ENCODE assay signal across 14 cellular contexts in genomic region chr10:101131962-101132635, GRCh38. TPM values are rescaled to one million over a fixed set of nuclear protein-coding genes. Genes with fewer than 3 reads are reported as not detected.
A peak's percentile ranks its signal among the peaks of the same experiment; 100 is the strongest.
DNase-seq lines count a peak whose midpoint lies in the region; ATAC-seq, FAIRE-seq and TF ChIP-seq lines count a peak whose summit lies in the region.
"Had no signal": no experiment of that assay in that cellular context is flagged by ENCODE, and none has a peak within 500 bp of the region (broad histone marks: within the 10 kb centered on the region; RNA-seq: fewer than 3 reads in every experiment).

No MANE protein-coding gene starts in this region.

- peaks cover 25% of the 10 kb centered on the region for H3K4me1 ChIP-seq in HepG2 (ENCODE audit: insufficient read depth, low read length)

- FAIRE-seq in HepG2 (lab: Jason Lieb, UNC), result no peak

- peaks cover 28% of the 10 kb centered on the region for H3K4me1 Mint-ChIP-seq in activated naive CD4-positive, alpha-beta T cell treated with anti-CD3 and anti-CD28 coated beads, Interleukin-2, amount 50 U/mL, for 24 hours
- peaks cover 40% of the 10 kb centered on the region for H3K4me1 Mint-ChIP-seq in activated B cell treated with CpG ODN at 0.5 μM for 24 hours

- in situ Hi-C loops in HepG2 (cut with HindIII; ENCODE audit: extremely low pct_ligation_motif_present, low pct_unique_long_range_greater_than_20kb), result no loop called here

- H3K9ac ChIP-seq in HepG2 (ENCODE audit: insufficient read depth, low read depth, low read length), result no peak overlapping the region
- H3K9ac ChIP-seq: BLaER1 had no signal

- BruUV-seq in HepG2 (replicated peaks; lab: Mats Ljungman, UMichigan), result no TSS peak

- H3K4me2 ChIP-seq in HepG2 (ENCODE audit: low read depth, low read length), result peak overlapping the region; percentile 68

- TF ChIP-seq POLR2A in HepG2 (IDR thresholded peaks at IDR 0.05; ENCODE audit: insufficient read depth in 1 of 2, low read depth in 2 of 2, low read length in 2 of 2), result no peak

- POLR2A ChIA-PET in activated B cell treated with CpG ODN at 0.5 μM for 24 hours (lab: Charles Lee) (interaction anchor here (0.6 kb wide), 2 partner anchors 39 to 40 kb away, joined by 3 to 5 read pairs; no protein-coding TSS in a partner anchor), HepG2 (lab: Yijun Ruan, JAX) (interaction anchor here (1.6 kb wide), 1 partner anchor 10 kb away, joined by 3 read pairs; no protein-coding TSS in a partner anchor)

- TF ChIP-seq EP300 in HepG2 (IDR thresholded peaks at IDR 0.05; ENCODE audit: low read depth in 2 of 2, low read length in 2 of 2) (no peak), HepG2 (CRISPR knock-in tag; IDR thresholded peaks at IDR 0.05; ENCODE audit: borderline replicate concordance) (no peak)

- H3K9me3 ChIP-seq in HepG2 (ENCODE audit: low read length), result no peaks in the 10 kb centered on the region
- H3K9me3 ChIP-seq: gastroesophageal sphincter, sigmoid colon, uterus had no signal

- H3K36me3 Mint-ChIP-seq in activated naive CD4-positive, alpha-beta T cell treated with anti-CD3 and anti-CD28 coated beads, Interleukin-2, amount 50 U/mL, for 24 hours, result peaks cover 2% of the 10 kb centered on the region
- H3K36me3 Mint-ChIP-seq in activated B cell treated with CpG ODN at 0.5 μM for 24 hours (ENCODE audit: low read depth), result no peaks in the 10 kb centered on the region

- no peak overlapping the region for H2AFZ ChIP-seq in HepG2 (ENCODE audit: low read length)

- WGBS in HepG2 (ENCODE audit: low lambda C conversion rate), result 8% methylated on average over 5 of the region's 39 CpGs

- intact Hi-C loops in activated B cell treated with CpG ODN at 0.5 μM for 24 hours (cut with micrococcal nuclease) (loop anchor here (5.0 to 10.0 kb wide), 2 partner anchors 390 to 1597 kb away; partner anchors contain the start of gene NKX2-3), HepG2 (cut with micrococcal nuclease; ENCODE audit: unreplicated experiment) (no loop called here)

- ATAC-seq in activated B cell treated with CpG ODN at 0.5 μM for 24 hours (ENCODE audit: low read depth) (no peak), HepG2 (peak; percentile 28)
- peak; percentile 17 for ATAC-seq in stimulated activated naive CD8-positive, alpha-beta T cell treated with anti-CD3 and anti-CD28 coated beads, Interleukin-15, Interleukin-2, amounts not matched to agents 100 U/mL and 50 U/mL, for 24 hours

- DNase-seq in activated naive CD4-positive, alpha-beta T cell (lab: John Stamatoyannopoulos, UW), result no peak
- DNase-seq in activated B cell treated with CpG ODN at 0.5 μM for 24 hours (peak; percentile 26), HepG2 (ENCODE audit: low spot score) (no peak), OCI-M1 (lab: John Stamatoyannopoulos, UW) (no peak), middle frontal gyrus (ENCODE audit: extremely low spot score, low spot score) (no peak), NCI-H748 treated with DMSO at 0.1 percent for 48 hours (lab: John Stamatoyannopoulos, UW) (no peak)
- DNase-seq in stimulated activated naive CD8-positive, alpha-beta T cell treated with anti-CD3 and anti-CD28 coated beads, Interleukin-15, Interleukin-2, amounts not matched to agents 100 U/mL and 50 U/mL, for 24 hours, result no peak
- DNase-seq: activated effector memory CD4-positive, alpha-beta T cell treated with anti-CD3 and anti-CD28 coated beads, Interleukin-2, amount 50 U/mL, for 16 hours; uterus had no signal

- CTCF ChIA-PET in activated B cell treated with CpG ODN at 0.5 μM for 24 hours (lab: Charles Lee), result interaction anchor here (1.2 to 2.5 kb wide), 2 partner anchors 10 to 82 kb away, joined by 3 to 11 read pairs; no protein-coding TSS in a partner anchor
- CTCF ChIA-PET in HepG2 (lab: Yijun Ruan, JAX; ENCODE audit: low intra/inter-chr PET ratio, low total read pairs), result no interaction called here

- TF ChIP-seq CTCF in activated B cell treated with CpG ODN at 0.5 μM for 24 hours (IDR thresholded peaks at IDR 0.05), result no peak
- no peak for TF ChIP-seq CTCF in HepG2 (CRISPR knock-in tag; IDR thresholded peaks at IDR 0.05)

- no peaks in the 10 kb centered on the region for H3K9me3 Mint-ChIP-seq in activated naive CD4-positive, alpha-beta T cell treated with anti-CD3 and anti-CD28 coated beads, Interleukin-2, amount 50 U/mL, for 24 hours
- no peaks in the 10 kb centered on the region for H3K9me3 Mint-ChIP-seq in activated B cell treated with CpG ODN at 0.5 μM for 24 hours

- no peak overlapping the region for H3K27ac Mint-ChIP-seq in activated naive CD4-positive, alpha-beta T cell treated with anti-CD3 and anti-CD28 coated beads, Interleukin-2, amount 50 U/mL, for 24 hours
- no peak overlapping the region for H3K27ac Mint-ChIP-seq in activated B cell treated with CpG ODN at 0.5 μM for 24 hours

- H4K20me1 ChIP-seq in HepG2 (ENCODE audit: insufficient read depth, low read length), result no peaks in the 10 kb centered on the region

- no peak overlapping the region for H3K27ac ChIP-seq in HepG2 (ENCODE audit: extremely low read length, insufficient read depth, low read length)
- H3K27ac ChIP-seq: BLaER1, gastroesophageal sphincter, sigmoid colon, uterus had no signal

- H3K27me3 Mint-ChIP-seq in activated naive CD4-positive, alpha-beta T cell treated with anti-CD3 and anti-CD28 coated beads, Interleukin-2, amount 50 U/mL, for 24 hours, result peaks cover 58% of the 10 kb centered on the region
- H3K27me3 Mint-ChIP-seq in activated B cell treated with CpG ODN at 0.5 μM for 24 hours, result peaks cover 67% of the 10 kb centered on the region

- peak overlapping the region in 2 of 3 experiments; percentile 47 to 68; a peak in 1 of 6 replicates for H3K4me3 ChIP-seq in HepG2 (replicated peaks in 1 of 3; ENCODE audit: insufficient read depth in 1 of 3, low read depth in 2 of 3, low read length in 3 of 3)
- H3K4me3 ChIP-seq: BLaER1 had no signal

- no peak for TF ChIP-seq RAD21 in HepG2 (CRISPR knock-in tag; IDR thresholded peaks at IDR 0.05)

- H3K79me2 ChIP-seq in HepG2 (ENCODE audit: insufficient read depth, low read length), result no peaks in the 10 kb centered on the region

- no peaks in the 10 kb centered on the region for H3K36me3 ChIP-seq in HepG2 (replicated peaks in 1 of 2; ENCODE audit: control insufficient read depth in 1 of 2, insufficient read depth in 2 of 2, low read length in 2 of 2)
- H3K36me3 ChIP-seq: BLaER1, gastroesophageal sphincter, sigmoid colon, uterus had no signal

- H3K4me3 Mint-ChIP-seq in activated naive CD4-positive, alpha-beta T cell treated with anti-CD3 and anti-CD28 coated beads, Interleukin-2, amount 50 U/mL, for 24 hours, result peak overlapping the region; percentile 73
- H3K4me3 Mint-ChIP-seq in activated B cell treated with CpG ODN at 0.5 μM for 24 hours, result peak overlapping the region; percentile 12

- peaks cover 19 to 63% of the 10 kb centered on the region in 2 experiments for H3K27me3 ChIP-seq in HepG2 (ENCODE audit: control insufficient read depth in 1 of 2, insufficient read depth in 2 of 2, low read length in 2 of 2)

TF ChIP-seq in HepG2, 621 proteins besides CTCF, POLR2A, EP300 and RAD21 (continues in another document):
- no peak for TF ChIP-seq PHF21A (CRISPR knock-in tag; IDR thresholded peaks at IDR 0.05)
- TF ChIP-seq EZH2 (conservative IDR thresholded peaks at IDR 0.05; ENCODE audit: low read depth, low read length), result peak; percentile 68
- TF ChIP-seq HNF1B (CRISPR knock-in tag; IDR thresholded peaks at IDR 0.05), result no peak
- TF ChIP-seq NFE2L2 (IDR thresholded peaks at IDR 0.05; ENCODE audit: low read length), result no peak
- TF ChIP-seq SRF (IDR thresholded peaks at IDR 0.05; ENCODE audit: low read depth, low read length), result no peak

RNA-seq across cellular contexts. Expression of gene TLX1, which starts 1.0 kb away (rescaled TPM):
- total RNA-seq in activated B cell treated with CpG ODN at 0.5 μM for 24 hours (not detected in 2 replicates), HepG2 (2016; rRNA removed; fragmentation: Illumina TruSeq; extraction: Trizol) (0.07 TPM in 2 replicates)
- not detected in 2 replicates for total RNA-seq in HepG2 (2016; cell fraction: cytosol; rRNA removed; fragmentation: Illumina TruSeq; extraction: Trizol; ENCODE audit: low read depth)
- 0.09 TPM in 1 of 2 replicates, not detected in the other for total RNA-seq in HepG2 (2016; cell fraction: insoluble cytoplasmic fraction; rRNA removed; fragmentation: Illumina TruSeq; extraction: Trizol)
- 0.10 TPM in 1 of 2 replicates, not detected in the other for total RNA-seq in HepG2 (2016; cell fraction: membrane; rRNA removed; fragmentation: Illumina TruSeq; extraction: Trizol)
- total RNA-seq in HepG2 (2016; cell fraction: nucleus; rRNA removed; fragmentation: Illumina TruSeq; extraction: Trizol), result 0.13 and 0.22 TPM in 2 replicates
- polyA plus RNA-seq in HepG2 (2011; rRNA removed), result 0.20 and 0.26 TPM in 2 replicates
- 0.15 and 0.16 TPM in 2 replicates for polyA plus RNA-seq in HepG2 (2011; cell fraction: cytosol; rRNA removed)
- polyA plus RNA-seq in HepG2 (2011; cell fraction: nucleus; rRNA removed), result 0.87 and 1.6 TPM in 2 replicates
- 0.09 and 0.21 TPM in 2 replicates for polyA plus RNA-seq in HepG2 (2012)
- polyA plus RNA-seq in HepG2 (2016; cell fraction: cytosol; fragmentation: Illumina TruSeq; extraction: Trizol; ENCODE audit: low read depth), result 0.05 and 0.09 TPM in 2 replicates
- 0.08 TPM in 1 of 2 replicates, not detected in the other for polyA plus RNA-seq in HepG2 (2016; cell fraction: insoluble cytoplasmic fraction; fragmentation: Illumina TruSeq; extraction: Trizol; ENCODE audit: low read depth)
- 0.16 TPM in 1 of 2 replicates, not detected in the other for polyA plus RNA-seq in HepG2 (2016; cell fraction: membrane; fragmentation: Illumina TruSeq; extraction: Trizol; ENCODE audit: low read depth)
- polyA plus RNA-seq in HepG2 (2016; cell fraction: nucleus; fragmentation: Illumina TruSeq; extraction: Trizol; ENCODE audit: insufficient read depth, low read depth), result not detected in 2 replicates
- 1.3 TPM in 1 of 2 replicates, not detected in the other for polyA minus RNA-seq in HepG2 (2011; rRNA and poly(A)+ RNA removed; ENCODE audit: low replicate concordance)
- not detected in 2 replicates for polyA minus RNA-seq in HepG2 (2011; cell fraction: cytosol; rRNA and poly(A)+ RNA removed)
- 0.13 TPM in 1 of 2 replicates, not detected in the other for polyA minus RNA-seq in HepG2 (2011; cell fraction: nucleus; rRNA and poly(A)+ RNA removed)
- total RNA-seq: gastroesophageal sphincter, HT1080, sigmoid colon, uterus had no signal
